8 cellular contexts compared by ENCODE assay signal in genomic region chr20:30378317-30378716, GRCh38.
DNase-seq lines count a peak whose midpoint lies in the region; ATAC-seq and TF ChIP-seq lines count a peak whose summit lies in the region.
"Not testable (repeated sequence)": the region's sequence is repeated elsewhere in the genome, so short reads cannot be mapped to it uniquely, and the experiment has no call there.

No MANE protein-coding gene starts in this region.

- not testable (repeated sequence) for H2AFZ ChIP-seq in mesenchymal stem cell (ENCODE audit: low read depth, low read length)

- not testable (repeated sequence) for H4K20me1 ChIP-seq in BLaER1

- in situ Hi-C loops in HAP-1 (cut with MboI; ENCODE audit: low sequenced_read_pairs); Panc1 (cut with HindIII; ENCODE audit: low pct_unique_long_range_greater_than_20kb, low sequenced_read_pairs): not testable (repeated sequence)

- not testable (repeated sequence) for ATAC-seq in Panc1; thoracic aorta (ENCODE audit: insufficient number of reproducible peaks, low FRiP score, low read depth)

- not testable (repeated sequence) for H3K9me3 ChIP-seq in BLaER1; HAP-1; Panc1 (ENCODE audit: control insufficient read depth, insufficient read depth, low read depth, low read length); endocrine pancreas (ENCODE audit: control insufficient read depth, low read length); mesenchymal stem cell (ENCODE audit: control insufficient read depth, low read length); thoracic aorta

- peak overlapping the region; percentile 40; the same call in 1 of the 2 replicates for H3K4me2 ChIP-seq in BLaER1
- not testable (repeated sequence) for H3K4me2 ChIP-seq in mesenchymal stem cell (ENCODE audit: low read length, poor library complexity, severe bottlenecking)

- peaks cover 12% of the 10 kb centered on the region for H3K9me3 Mint-ChIP-seq in activated CD4-positive, alpha-beta T cell treated with anti-CD3 and anti-CD28 coated beads, Interleukin-2, amount 10 ng/mL, durations not matched to agents 7 days and 5 days
- not testable (repeated sequence) for H3K9me3 Mint-ChIP-seq in activated naive CD4-positive, alpha-beta T cell treated with anti-CD3 and anti-CD28 coated beads, Interleukin-2, amount 50 U/mL, for 24 hours

- H2BK15ac ChIP-seq in mesenchymal stem cell (ENCODE audit: low read depth, poor library complexity, severe bottlenecking), result not testable (repeated sequence)

- not testable (repeated sequence) for H3K36me3 ChIP-seq in BLaER1; HAP-1 (replicated peaks); Panc1 (ENCODE audit: control insufficient read depth, insufficient read depth, low read length); endocrine pancreas (ENCODE audit: control insufficient read depth, insufficient read depth, low read length); mesenchymal stem cell (ENCODE audit: control insufficient read depth in 1 of 2, insufficient read depth in 2 of 2, low read depth in 1 of 2, low read length in 2 of 2); thoracic aorta

- not testable (repeated sequence) for DNase-seq in HAP-1 (ENCODE audit: low spot score in 2 of 2); Panc1 (ENCODE audit: low read depth, low spot score); activated CD4-positive, alpha-beta T cell treated with anti-CD3 and anti-CD28 coated beads, Interleukin-2, amount 10 ng/mL, durations not matched to agents 7 days and 5 days; mesenchymal stem cell; thoracic aorta (ENCODE audit: low spot score)

- peaks cover 19% of the 10 kb centered on the region for H3K36me3 Mint-ChIP-seq in activated CD4-positive, alpha-beta T cell treated with anti-CD3 and anti-CD28 coated beads, Interleukin-2, amount 10 ng/mL, durations not matched to agents 7 days and 5 days (ENCODE audit: low read depth)
- H3K36me3 Mint-ChIP-seq in activated naive CD4-positive, alpha-beta T cell treated with anti-CD3 and anti-CD28 coated beads, Interleukin-2, amount 50 U/mL, for 24 hours, result peaks cover 18% of the 10 kb centered on the region

- not testable (repeated sequence) for TF ChIP-seq CTCF in Panc1 (IDR thresholded peaks at IDR 0.05); thoracic aorta (IDR thresholded peaks at IDR 0.05)

- peaks cover 30% of the 10 kb centered on the region for H3K4me1 Mint-ChIP-seq in activated CD4-positive, alpha-beta T cell treated with anti-CD3 and anti-CD28 coated beads, Interleukin-2, amount 10 ng/mL, durations not matched to agents 7 days and 5 days
- peaks cover 50% of the 10 kb centered on the region for H3K4me1 Mint-ChIP-seq in activated naive CD4-positive, alpha-beta T cell treated with anti-CD3 and anti-CD28 coated beads, Interleukin-2, amount 50 U/mL, for 24 hours

- H2AK5ac ChIP-seq in mesenchymal stem cell (ENCODE audit: low read length, severe bottlenecking), result not testable (repeated sequence)

- not testable (repeated sequence) for H3K27me3 Mint-ChIP-seq in activated CD4-positive, alpha-beta T cell treated with anti-CD3 and anti-CD28 coated beads, Interleukin-2, amount 10 ng/mL, durations not matched to agents 7 days and 5 days; activated naive CD4-positive, alpha-beta T cell treated with anti-CD3 and anti-CD28 coated beads, Interleukin-2, amount 50 U/mL, for 24 hours

- not testable (repeated sequence) for H3K14ac ChIP-seq in mesenchymal stem cell (ENCODE audit: low read length in 2 of 2)

- not testable (repeated sequence) for H2BK5ac ChIP-seq in mesenchymal stem cell (ENCODE audit: low read depth, low read length, poor library complexity, severe bottlenecking)

- not testable (repeated sequence) for H3K23ac ChIP-seq in mesenchymal stem cell (ENCODE audit: low read length in 2 of 2)

- not testable (repeated sequence) for H2BK12ac ChIP-seq in mesenchymal stem cell (ENCODE audit: low read length in 2 of 2)

- H3K27ac Mint-ChIP-seq in activated CD4-positive, alpha-beta T cell treated with anti-CD3 and anti-CD28 coated beads, Interleukin-2, amount 10 ng/mL, durations not matched to agents 7 days and 5 days, result peak overlapping the region; percentile 92
- H3K27ac Mint-ChIP-seq in activated naive CD4-positive, alpha-beta T cell treated with anti-CD3 and anti-CD28 coated beads, Interleukin-2, amount 50 U/mL, for 24 hours, result not testable (repeated sequence)

- POLR2A ChIA-PET in Panc1 (lab: Charles Lee); activated CD4-positive, alpha-beta T cell treated with anti-CD3 and anti-CD28 coated beads, Interleukin-2, amount 10 ng/mL, durations not matched to agents 7 days and 5 days (lab: Charles Lee): not testable (repeated sequence)

- not testable (repeated sequence) for H4K91ac ChIP-seq in mesenchymal stem cell (ENCODE audit: low read length)

- not testable (repeated sequence) for H3K27me3 ChIP-seq in BLaER1; HAP-1 (ENCODE audit: low read depth); Panc1 (ENCODE audit: control insufficient read depth, insufficient read depth, low read length); endocrine pancreas (ENCODE audit: control insufficient read depth, insufficient read depth, low read length); mesenchymal stem cell (ENCODE audit: control insufficient read depth in 1 of 2, insufficient read depth in 1 of 2, low read length in 2 of 2); thoracic aorta (replicated peaks; ENCODE audit: insufficient read depth)

- not testable (repeated sequence) for H2BK120ac ChIP-seq in mesenchymal stem cell (ENCODE audit: low read depth, low read length)

- H4K8ac ChIP-seq in mesenchymal stem cell (ENCODE audit: low read length), result not testable (repeated sequence)

- not testable (repeated sequence) for H3K79me1 ChIP-seq in mesenchymal stem cell (replicated peaks; ENCODE audit: low read length, poor library complexity, severe bottlenecking)

- not testable (repeated sequence) for H3K18ac ChIP-seq in mesenchymal stem cell (ENCODE audit: low read depth in 1 of 2, low read length in 2 of 2)

- intact Hi-C loops in Panc1 (cut with micrococcal nuclease; ENCODE audit: unreplicated experiment), result loop anchor here (10.0 kb wide), 1 partner anchor 126 kb away; no protein-coding TSS in a partner anchor

- not testable (repeated sequence) for BruUV-seq in Panc1 (replicated peaks; lab: Mats Ljungman, UMichigan)

- not testable (repeated sequence) for H3K4ac ChIP-seq in mesenchymal stem cell (ENCODE audit: low read depth in 1 of 2, low read length in 2 of 2)

- not testable (repeated sequence) for H3K4me3 ChIP-seq in BLaER1
- H3K4me3 ChIP-seq in HAP-1 (peak overlapping the region; percentile 65), Panc1 (ENCODE audit: low read depth in 2 of 2, low read length in 2 of 2) (peak overlapping the region; percentile 90 to 98), endocrine pancreas (ENCODE audit: control insufficient read depth, insufficient read depth, low read length) (peak overlapping the region; percentile 66), mesenchymal stem cell (ENCODE audit: insufficient read depth in 1 of 2, low read depth in 1 of 2, low read length in 2 of 2) (peak overlapping the region in 1 of 2 experiments; percentile 87), thoracic aorta (peak overlapping the region; percentile 99)

- H3K27ac ChIP-seq in BLaER1; Panc1 (ENCODE audit: low read length); mesenchymal stem cell (ENCODE audit: low read length, poor library complexity, severe bottlenecking); thoracic aorta: not testable (repeated sequence)

- not testable (repeated sequence) for H3K9ac ChIP-seq in BLaER1; endocrine pancreas (ENCODE audit: control insufficient read depth, insufficient read depth, low read length)
- H3K9ac ChIP-seq in mesenchymal stem cell (ENCODE audit: low read length), result peak overlapping the region; percentile 94

- H3K4me1 ChIP-seq in BLaER1; HAP-1; Panc1 (ENCODE audit: control insufficient read depth, insufficient read depth, low read length); endocrine pancreas (ENCODE audit: control insufficient read depth, insufficient read depth, low read length); mesenchymal stem cell (ENCODE audit: control insufficient read depth, insufficient read depth, low read depth, low read length): not testable (repeated sequence)
- H3K4me1 ChIP-seq in thoracic aorta (ENCODE audit: control insufficient read depth in 1 of 2, low read depth in 2 of 2), result peaks cover 6 to 18% of the 10 kb centered on the region in 2 donors

- H3K4me3 Mint-ChIP-seq in activated CD4-positive, alpha-beta T cell treated with anti-CD3 and anti-CD28 coated beads, Interleukin-2, amount 10 ng/mL, durations not matched to agents 7 days and 5 days, result peak overlapping the region; percentile 89
- H3K4me3 Mint-ChIP-seq in activated naive CD4-positive, alpha-beta T cell treated with anti-CD3 and anti-CD28 coated beads, Interleukin-2, amount 50 U/mL, for 24 hours, result peak overlapping the region; percentile 93

- WGBS in mesenchymal stem cell, result 58% methylated on average over 1 of the region's 4 CpGs

- CTCF ChIA-PET in Panc1 (lab: Charles Lee); activated CD4-positive, alpha-beta T cell treated with anti-CD3 and anti-CD28 coated beads, Interleukin-2, amount 10 ng/mL, durations not matched to agents 7 days and 5 days (lab: Charles Lee): not testable (repeated sequence)
